Comparison of ENCODE assay signal across 21 cellular contexts in genomic region chr15:91065505-91065904, GRCh38. TPM values are rescaled to one million over a fixed set of nuclear protein-coding genes. Genes with fewer than 3 reads are reported as not detected.
DNase-seq lines count a peak whose midpoint lies in the region; ATAC-seq and TF ChIP-seq lines count a peak whose summit lies in the region.
"Had no signal": no experiment of that assay in that cellular context is flagged by ENCODE, and none has a peak within 500 bp of the region (broad histone marks: within the 10 kb centered on the region; RNA-seq: fewer than 3 reads in every experiment).

No MANE protein-coding gene starts in this region.

- no peaks in the 10 kb centered on the region for H3K79me2 ChIP-seq in mammary epithelial cell (ENCODE audit: insufficient read depth, low read length)

- H3K9me3 ChIP-seq in breast epithelium = no peaks in the 10 kb centered on the region
- no peaks in the 10 kb centered on the region for H3K9me3 ChIP-seq in RWPE2 (ENCODE audit: severe bottlenecking)
- no peaks in the 10 kb centered on the region for H3K9me3 ChIP-seq in mammary epithelial cell (replicated peaks; ENCODE audit: insufficient read depth, low read length)
- H3K9me3 ChIP-seq: A549, Caco-2 had no signal

- H3K27me3 Mint-ChIP-seq in MCF 10A (ENCODE audit: insufficient read depth, unreplicated experiment) = no peaks in the 10 kb centered on the region

- H3K9me3 Mint-ChIP-seq in MCF 10A (ENCODE audit: unreplicated experiment) = no peaks in the 10 kb centered on the region
- H3K9me3 Mint-ChIP-seq: CD4-positive, alpha-beta T cell had no signal

- H3K4me3 ChIP-seq in breast epithelium (no peak overlapping the region), RWPE2 (ENCODE audit: severe bottlenecking) (no peak overlapping the region), mammary epithelial cell (replicated peaks in 1 of 3; ENCODE audit: insufficient read depth in 1 of 3, low read depth in 2 of 3, low read length in 3 of 3) (no peak overlapping the region)
- H3K4me3 ChIP-seq: A549, GM23248, HAP-1 had no signal

- peak overlapping the region; percentile 54 for H3K27ac Mint-ChIP-seq in MCF 10A (ENCODE audit: low read depth, unreplicated experiment)
- H3K27ac Mint-ChIP-seq: CD4-positive, alpha-beta T cell had no signal

- CTCF ChIA-PET in MCF 10A (lab: Yijun Ruan, JAX) (interaction anchor here (0.5 to 2.6 kb wide), 5 partner anchors 10 to 1781 kb away, joined by 3 to 20 read pairs (median 5); partner anchors contain the start of gene HDDC3), mammary epithelial cell (lab: Charles Lee; ENCODE audit: low non-redundant PET) (interaction anchor here (0.6 to 0.7 kb wide), 2 partner anchors 206 to 1174 kb away, joined by 3 to 8 read pairs; no protein-coding TSS in a partner anchor)

- dilution Hi-C loops in mammary epithelial cell (cut with HindIII; ENCODE audit: low sequenced_read_pairs) = loop anchor here (25.0 kb wide), 1 partner anchor 197 kb away; no protein-coding TSS in a partner anchor

- no peak for TF ChIP-seq CTCF in MCF 10A (IDR thresholded peaks at IDR 0.05; ENCODE audit: unreplicated experiment)
- TF ChIP-seq CTCF in breast epithelium (IDR thresholded peaks at IDR 0.05) = no peak
- TF ChIP-seq CTCF in RWPE2 (IDR thresholded peaks at IDR 0.05; ENCODE audit: poor library complexity, severe bottlenecking) = no peak
- no peak for TF ChIP-seq CTCF in mammary epithelial cell (conservative IDR thresholded peaks at IDR 0.05 in 1 of 2, IDR thresholded peaks at IDR 0.05 in 1 of 2; ENCODE audit: extremely low read depth in 1 of 2, insufficient read depth in 1 of 2, low read depth in 1 of 2, low read length in 2 of 2)

- peak; percentile 33 for DNase-seq in MCF 10A (ENCODE audit: unreplicated experiment)
- DNase-seq in breast epithelium (ENCODE audit: low spot score in 2 of 2) = no peak
- DNase-seq in RWPE2 (ENCODE audit: low spot score) = no peak
- peak; percentile 38 for DNase-seq in mammary epithelial cell
- peak; percentile 14 for DNase-seq in kidney tubule cell (ENCODE audit: low spot score)
- no peak for DNase-seq in sciatic nerve (ENCODE audit: low spot score)
- DNase-seq: AML-193; Caco-2; CD4-positive, alpha-beta T cell; DMS153; DMS79; GDM1; GM23248 had no signal

- H3K4me1 Mint-ChIP-seq in MCF 10A (ENCODE audit: insufficient read depth, unreplicated experiment) = peaks cover 23% of the 10 kb centered on the region

- no peak overlapping the region for H2AFZ ChIP-seq in mammary epithelial cell (ENCODE audit: low read depth, low read length)
- H2AFZ ChIP-seq: GM23248 had no signal

- H3K9ac ChIP-seq in mammary epithelial cell (ENCODE audit: insufficient read depth, low read length) = no peak overlapping the region
- H3K9ac ChIP-seq: GM23248 had no signal

- H4K20me1 ChIP-seq in mammary epithelial cell (ENCODE audit: insufficient read depth, low read length) = no peaks in the 10 kb centered on the region

- no peak for TF ChIP-seq POLR2A in breast epithelium (IDR thresholded peaks at IDR 0.05)

- H3K36me3 ChIP-seq in breast epithelium (no peaks in the 10 kb centered on the region), RWPE2 (ENCODE audit: low read depth) (no peaks in the 10 kb centered on the region), mammary epithelial cell (ENCODE audit: insufficient read depth, low read length) (no peaks in the 10 kb centered on the region)
- H3K36me3 ChIP-seq: HAP-1 had no signal

- H3K36me3 Mint-ChIP-seq in MCF 10A (ENCODE audit: insufficient read depth, unreplicated experiment) = no peaks in the 10 kb centered on the region

- H3K27ac ChIP-seq in breast epithelium (no peak overlapping the region), RWPE2 (ENCODE audit: poor library complexity, severe bottlenecking) (no peak overlapping the region), mammary epithelial cell (ENCODE audit: insufficient read depth, low read depth, low read length) (no peak overlapping the region)
- H3K27ac ChIP-seq: 22Rv1, A549, C4-2B, GM23248 had no signal

- POLR2A ChIA-PET in MCF 10A (lab: Yijun Ruan, JAX) = interaction anchor here (0.6 kb wide), 1 partner anchor 29 kb away, joined by 3 read pairs; no protein-coding TSS in a partner anchor

- H3K4me3 Mint-ChIP-seq in MCF 10A (ENCODE audit: unreplicated experiment) = no peak overlapping the region
- H3K4me3 Mint-ChIP-seq: CD4-positive, alpha-beta T cell had no signal

- BruUV-seq in MCF 10A (replicated peaks; lab: Mats Ljungman, UMichigan) = no TSS peak
- no TSS peak for BruUV-seq in mammary epithelial cell (replicated peaks; lab: Mats Ljungman, UMichigan)

- ATAC-seq in RWPE2 (ENCODE audit: low read depth) = peak; percentile 34; the same call in 1 of the 3 replicates
- no peak for ATAC-seq in sciatic nerve
- no peak for ATAC-seq in GM18867 (IDR thresholded peaks at IDR 0.05; ENCODE audit: unreplicated experiment)
- ATAC-seq in HG03469 (IDR thresholded peaks at IDR 0.05; ENCODE audit: unreplicated experiment) = no peak
- ATAC-seq: A549 had no signal

- H3K27me3 ChIP-seq in breast epithelium = peaks cover 0 to 9% of the 10 kb centered on the region in 2 donors
- no peaks in the 10 kb centered on the region for H3K27me3 ChIP-seq in RWPE2 (ENCODE audit: insufficient read depth, poor library complexity, severe bottlenecking)
- no peaks in the 10 kb centered on the region for H3K27me3 ChIP-seq in mammary epithelial cell (ENCODE audit: insufficient read depth, low read length)

- H3K4me1 ChIP-seq in breast epithelium = no peaks in the 10 kb centered on the region
- peaks cover 19% of the 10 kb centered on the region for H3K4me1 ChIP-seq in RWPE2 (ENCODE audit: insufficient read depth, poor library complexity, severe bottlenecking)
- H3K4me1 ChIP-seq in mammary epithelial cell (ENCODE audit: insufficient read depth, low read length) = peaks cover 13% of the 10 kb centered on the region
- H3K4me1 ChIP-seq: A549, Caco-2, HAP-1 had no signal

- intact Hi-C loops in MCF 10A (cut with micrococcal nuclease) (loop anchor here (5.0 kb wide), 1 partner anchor 37 kb away; the partner anchor contains the start of gene SV2B), breast epithelium (cut with DNase I; ENCODE audit: low total_unique reads) (no loop called here), mammary epithelial cell (cut with micrococcal nuclease) (no loop called here), sciatic nerve (cut with DNase I) (no loop called here)

- in situ Hi-C loops in mammary epithelial cell (cut with MboI; ENCODE audit: low sequenced_read_pairs in 2 of 2) = loop anchor here in 1 of 2 donors (25.0 kb wide), 1 partner anchor 472 kb away; no protein-coding TSS in a partner anchor

- H3K4me2 ChIP-seq in mammary epithelial cell (ENCODE audit: insufficient read depth, low read depth, low read length) = no peak overlapping the region
- H3K4me2 ChIP-seq: A549 had no signal

- 64% methylated on average over 2 of the region's 2 CpGs for WGBS in mammary epithelial cell (ENCODE audit: low coverage, missing lambda C conversion rate)

RNA-seq across cellular contexts. Expression of gene SV2B, which starts 34.6 kb away (rescaled TPM):
- total RNA-seq in MCF 10A (2022) = 0.44 and 0.96 TPM in 2 replicates
- total RNA-seq in breast epithelium = 1 to 10 TPM in 2 of 3 donors, under 1 TPM in 1; 0.44 to 4.9 (median 2.2) TPM
- total RNA-seq in mammary epithelial cell = under 1 TPM; 0.33 to 0.40 TPM
- polyA plus RNA-seq in mammary epithelial cell = not detected
- not detected for polyA minus RNA-seq in mammary epithelial cell
- total RNA-seq in sciatic nerve = 19.1 TPM
- total RNA-seq: Caco-2; CD4-positive, alpha-beta T cell; GM23248; HT-29 had no signal
- polyA plus RNA-seq: BJ, GM23248 had no signal

RNA-seq across cellular contexts. Expression of gene VPS33B, which starts 43.1 kb away (rescaled TPM):
- 11.7 and 12.6 TPM in 2 replicates for total RNA-seq in MCF 10A (2022)
- total RNA-seq in breast epithelium = 10 to 100 TPM in 1 of 3 donors, 1 to 10 TPM in 2; 8.8 to 10.7 (median 9.0) TPM
- total RNA-seq in mammary epithelial cell = 10 to 100 TPM in 1 of 2 donors, 1 to 10 TPM in 1; 8.7 to 19.9 TPM
- 13.2 TPM for polyA plus RNA-seq in mammary epithelial cell
- 29.5 TPM for polyA minus RNA-seq in mammary epithelial cell
- 13.0 TPM for total RNA-seq in sciatic nerve

Comparison
In these comparisons a context has a peak if more than half of its experiments do, and no peak if none do; other contexts are left out.
1. DNase-seq: peak in MCF 10A (single experiment), mammary epithelial cell (single experiment) and kidney tubule cell (single experiment); none in breast epithelium (0 of 2), RWPE2 (single experiment) and sciatic nerve (single experiment).